25 cellular contexts compared by ENCODE assay signal in the genomic region with DNA sequence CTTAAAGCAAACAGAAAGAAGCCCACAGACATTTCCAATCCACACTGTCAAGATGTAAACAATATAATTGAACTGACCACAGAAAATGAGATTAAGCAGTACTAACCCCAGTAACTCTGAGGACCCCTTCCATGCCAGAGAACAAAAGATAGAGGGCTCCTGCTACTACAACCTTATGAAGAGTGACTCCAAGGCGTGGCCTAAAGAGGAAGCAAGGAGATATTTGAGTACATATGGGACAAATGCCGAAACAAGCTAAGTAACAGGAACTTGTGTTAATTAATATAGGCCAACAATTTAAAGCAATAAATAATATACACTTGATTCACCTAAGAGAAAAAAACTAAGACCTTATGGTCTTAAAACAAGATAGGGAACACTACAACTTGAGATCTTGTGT. TPM values are rescaled to one million over a fixed set of nuclear protein-coding genes. Genes with fewer than 3 reads are reported as not detected.
DNase-seq lines count a peak whose midpoint lies in the region; ATAC-seq and TF ChIP-seq lines count a peak whose summit lies in the region.
"Had no signal": no experiment of that assay in that cellular context is flagged by ENCODE, and none has a peak within 500 bp of the region (broad histone marks: within the 10 kb centered on the region; RNA-seq: fewer than 3 reads in every experiment).

No MANE protein-coding gene starts in this region.

- intact Hi-C loops in cardiac septum (cut with DNase I) = no loop called here

- H3K36me3 Mint-ChIP-seq in activated naive CD4-positive, alpha-beta T cell treated with anti-CD3 and anti-CD28 coated beads, Interleukin-2, amount 50 U/mL, for 24 hours = peaks cover 18% of the 10 kb centered on the region
- H3K36me3 Mint-ChIP-seq in activated naive CD4-positive, alpha-beta T cell treated with anti-CD3 and anti-CD28 coated beads, Interleukin-2, amount 50 U/mL, for 72 hours = peaks cover 0 to 4% of the 10 kb centered on the region in 2 donors

- no peak for TF ChIP-seq CTCF in smooth muscle cell (IDR thresholded peaks at IDR 0.05; ENCODE audit: borderline replicate concordance, insufficient read depth, poor library complexity, severe bottlenecking)
- no peak for TF ChIP-seq CTCF in MM.1S (IDR thresholded peaks at IDR 0.05; ENCODE audit: low read length)

- H3K9me2 ChIP-seq in Karpas-422 (replicated peaks; ENCODE audit: insufficient read depth, low read length) (no peaks in the 10 kb centered on the region), MM.1S (replicated peaks; ENCODE audit: insufficient read depth, low read length) (no peaks in the 10 kb centered on the region)

- H3K27me3 Mint-ChIP-seq in activated naive CD4-positive, alpha-beta T cell treated with anti-CD3 and anti-CD28 coated beads, Interleukin-2, amount 50 U/mL, for 24 hours = no peaks in the 10 kb centered on the region

- no peaks in the 10 kb centered on the region for H3K27me3 ChIP-seq in Karpas-422 (ENCODE audit: low read length)
- H3K27me3 ChIP-seq in smooth muscle cell (ENCODE audit: low read depth) = no peaks in the 10 kb centered on the region
- H3K27me3 ChIP-seq in MM.1S (replicated peaks; ENCODE audit: insufficient read depth, low read length) = no peaks in the 10 kb centered on the region
- H3K27me3 ChIP-seq: BLaER1 treated with 17β-estradiol and CSF1 and Interleukin-3, amounts not matched to agents 10 nM and 100 nM; MG63; Peyer's patch had no signal

- peaks cover 22% of the 10 kb centered on the region for H3K79me2 ChIP-seq in Karpas-422 (ENCODE audit: low read length)
- H3K79me2 ChIP-seq in smooth muscle cell (ENCODE audit: low read depth) = no peaks in the 10 kb centered on the region
- H3K79me2 ChIP-seq in MM.1S (ENCODE audit: low read length) = no peaks in the 10 kb centered on the region; the same call in 1 of the 2 replicates

- no peaks in the 10 kb centered on the region for H4K20me1 ChIP-seq in Karpas-422 (ENCODE audit: insufficient read depth, low read depth, low read length)
- peaks cover 20% of the 10 kb centered on the region for H4K20me1 ChIP-seq in smooth muscle cell (ENCODE audit: low read depth)
- H4K20me1 ChIP-seq in MM.1S (ENCODE audit: insufficient read depth, low read length) = no peaks in the 10 kb centered on the region

- peaks cover 6% of the 10 kb centered on the region for H3K4me1 Mint-ChIP-seq in activated naive CD4-positive, alpha-beta T cell treated with anti-CD3 and anti-CD28 coated beads, Interleukin-2, amount 50 U/mL, for 24 hours

- no peak overlapping the region for H3K9ac ChIP-seq in Karpas-422 (ENCODE audit: low read length)
- H3K9ac ChIP-seq in smooth muscle cell (ENCODE audit: low read depth) = no peak overlapping the region
- H3K9ac ChIP-seq in MM.1S (ENCODE audit: low read length) = no peak overlapping the region
- H3K9ac ChIP-seq: BLaER1 treated with 17β-estradiol and CSF1 and Interleukin-3, amounts not matched to agents 10 nM and 100 nM had no signal

- H3K27ac ChIP-seq in Karpas-422 (ENCODE audit: low read length) (peak overlapping the region; percentile 38), smooth muscle cell (ENCODE audit: low read depth) (peak overlapping the region; percentile 8), MM.1S (ENCODE audit: low read length) (no peak overlapping the region)
- H3K27ac ChIP-seq: A549; BLaER1 treated with 17β-estradiol and CSF1 and Interleukin-3, amounts not matched to agents 10 nM and 100 nM; Peyer's patch had no signal

- H3K27ac Mint-ChIP-seq in activated naive CD4-positive, alpha-beta T cell treated with anti-CD3 and anti-CD28 coated beads, Interleukin-2, amount 50 U/mL, for 24 hours = peak overlapping the region; percentile 21
- no peak overlapping the region for H3K27ac Mint-ChIP-seq in activated naive CD4-positive, alpha-beta T cell treated with anti-CD3 and anti-CD28 coated beads, Interleukin-2, amount 50 U/mL, for 72 hours
- H3K27ac Mint-ChIP-seq: CD8-positive, alpha-beta T cell; HFFc6 had no signal

- H3K9me3 Mint-ChIP-seq in activated naive CD4-positive, alpha-beta T cell treated with anti-CD3 and anti-CD28 coated beads, Interleukin-2, amount 50 U/mL, for 24 hours = no peaks in the 10 kb centered on the region
- H3K9me3 Mint-ChIP-seq in activated naive CD4-positive, alpha-beta T cell treated with anti-CD3 and anti-CD28 coated beads, Interleukin-2, amount 50 U/mL, for 72 hours = no peaks in the 10 kb centered on the region
- H3K9me3 Mint-ChIP-seq: CD8-positive, alpha-beta T cell; HFFc6 had no signal

- no peak overlapping the region for H3K4me3 Mint-ChIP-seq in activated naive CD4-positive, alpha-beta T cell treated with anti-CD3 and anti-CD28 coated beads, Interleukin-2, amount 50 U/mL, for 24 hours
- H3K4me3 Mint-ChIP-seq: CD8-positive, alpha-beta T cell; HFFc6 had no signal

- peaks cover 29% of the 10 kb centered on the region; the same call in 1 of the 2 replicates for H3K36me3 ChIP-seq in Karpas-422 (ENCODE audit: insufficient read depth, low read length)
- H3K36me3 ChIP-seq in smooth muscle cell (ENCODE audit: low read depth) = peaks cover 35% of the 10 kb centered on the region
- no peaks in the 10 kb centered on the region; the same call in 1 of the 2 replicates for H3K36me3 ChIP-seq in MM.1S (replicated peaks; ENCODE audit: insufficient read depth, low read length)

- H3K9me3 ChIP-seq in Karpas-422 (ENCODE audit: low read length) (no peaks in the 10 kb centered on the region), smooth muscle cell (replicated peaks; ENCODE audit: low read depth) (no peaks in the 10 kb centered on the region), MM.1S (replicated peaks; ENCODE audit: insufficient read depth, low read length) (no peaks in the 10 kb centered on the region)
- H3K9me3 ChIP-seq: A549; BLaER1 treated with 17β-estradiol and CSF1 and Interleukin-3, amounts not matched to agents 10 nM and 100 nM; Caco-2; HAP-1; MG63; Peyer's patch had no signal

- H3F3A ChIP-seq in smooth muscle cell (ENCODE audit: low read depth) (no peaks in the 10 kb centered on the region), MM.1S (ENCODE audit: insufficient read depth, low read length) (no peaks in the 10 kb centered on the region)

- peak overlapping the region; percentile 7 for H3K4me2 ChIP-seq in Karpas-422 (ENCODE audit: low read depth, low read length, poor library complexity, severe bottlenecking)
- no peak overlapping the region for H3K4me2 ChIP-seq in smooth muscle cell
- H3K4me2 ChIP-seq in MM.1S (ENCODE audit: low read depth, low read length) = no peak overlapping the region
- H3K4me2 ChIP-seq: A549; BLaER1 treated with 17β-estradiol and CSF1 and Interleukin-3, amounts not matched to agents 10 nM and 100 nM had no signal

- H3K4me1 ChIP-seq in Karpas-422 (ENCODE audit: low read length) = peaks cover 31% of the 10 kb centered on the region
- no peaks in the 10 kb centered on the region for H3K4me1 ChIP-seq in smooth muscle cell (ENCODE audit: low read depth)
- no peaks in the 10 kb centered on the region for H3K4me1 ChIP-seq in MM.1S (ENCODE audit: low read length)
- H3K4me1 ChIP-seq: A549; BLaER1 treated with 17β-estradiol and CSF1 and Interleukin-3, amounts not matched to agents 10 nM and 100 nM; Caco-2; HAP-1; Peyer's patch had no signal

- H2AFZ ChIP-seq in Karpas-422 (ENCODE audit: low read length) (no peak overlapping the region), smooth muscle cell (ENCODE audit: low read depth) (no peak overlapping the region), MM.1S (ENCODE audit: low read length) (no peak overlapping the region)

- ATAC-seq in activated naive CD4-positive, alpha-beta T cell treated with anti-CD3 and anti-CD28 coated beads, Interleukin-2, amount 50 U/mL, for 72 hours = no peak
- ATAC-seq: A549; CD8-positive, alpha-beta T cell; K562 had no signal

- no peak overlapping the region for H3K4me3 ChIP-seq in Karpas-422 (ENCODE audit: low read length)
- H3K4me3 ChIP-seq in smooth muscle cell = no peak overlapping the region
- H3K4me3 ChIP-seq in MM.1S (ENCODE audit: low read length) = no peak overlapping the region
- H3K4me3 ChIP-seq: A549; BLaER1 treated with 17β-estradiol and CSF1 and Interleukin-3, amounts not matched to agents 10 nM and 100 nM; HAP-1; K562; MG63; Peyer's patch had no signal

- WGBS in smooth muscle cell (ENCODE audit: low lambda C conversion rate) = 96% methylated on average over 2 of the region's 2 CpGs

- no peak for DNase-seq in activated naive CD4-positive, alpha-beta T cell treated with anti-CD3 and anti-CD28 coated beads, Interleukin-2, amount 50 U/mL, for 72 hours (ENCODE audit: low spot score in 2 of 2)
- no peak for DNase-seq in Karpas-422
- DNase-seq in dedifferentiated amniotic fluid mesenchymal stem cell (ENCODE audit: extremely low spot score) = peak; percentile 0
- DNase-seq in smooth muscle cell (lab: John Stamatoyannopoulos, UW; ENCODE audit: unreplicated experiment) = no peak
- DNase-seq in putamen (ENCODE audit: low spot score) = no peak
- DNase-seq in MM.1S = no peak
- no peak for DNase-seq in cardiac septum (ENCODE audit: low spot score)
- DNase-seq: AML-193; Caco-2; CD8-positive, alpha-beta T cell; HFFc6; MG63; NCI-H1105; NCI-H146; NCI-H2029 treated with DMSO at 0.1 percent for 48 hours; NCI-H2227 treated with DMSO at 0.1 percent for 48 hours; NCI-H69; OCI-M1; Peyer's patch; SHP77 treated with DMSO at 0.1 percent for 48 hours had no signal

RNA-seq across cellular contexts. Expression of gene VPS39, which starts 25.0 kb away (rescaled TPM):
- 10 to 100 TPM; 55.2 to 90.7 TPM for total RNA-seq in activated naive CD4-positive, alpha-beta T cell treated with anti-CD3 and anti-CD28 coated beads, Interleukin-2, amount 50 U/mL, for 72 hours
- total RNA-seq in Karpas-422 (2014; rRNA removed; shearing (Covaris generic); ENCODE audit: low replicate concordance) = 65.3 and 99.4 TPM in 2 replicates
- 41.2 and 78.4 TPM in 2 replicates for total RNA-seq in smooth muscle cell
- 35.0 and 36.4 TPM in 2 replicates for polyA plus RNA-seq in smooth muscle cell
- total RNA-seq in cardiac septum = 49.3 TPM

RNA-seq across cellular contexts. Expression of gene GANC, which starts 39.9 kb away (rescaled TPM):
- 10 to 100 TPM; 25.0 to 32.4 TPM for total RNA-seq in activated naive CD4-positive, alpha-beta T cell treated with anti-CD3 and anti-CD28 coated beads, Interleukin-2, amount 50 U/mL, for 72 hours
- total RNA-seq in Karpas-422 (2014; rRNA removed; shearing (Covaris generic); ENCODE audit: low replicate concordance) = 21.2 and 31.1 TPM in 2 replicates
- 12.6 and 18.9 TPM in 2 replicates for total RNA-seq in smooth muscle cell
- polyA plus RNA-seq in smooth muscle cell = 9.8 and 13.1 TPM in 2 replicates
- total RNA-seq in cardiac septum = 20.3 TPM

RNA-seq across cellular contexts. Expression of gene TMEM87A, which starts 40.1 kb away (rescaled TPM):
- 10 to 100 TPM; 35.9 to 45.2 TPM for total RNA-seq in activated naive CD4-positive, alpha-beta T cell treated with anti-CD3 and anti-CD28 coated beads, Interleukin-2, amount 50 U/mL, for 72 hours
- total RNA-seq in Karpas-422 (2014; rRNA removed; shearing (Covaris generic); ENCODE audit: low replicate concordance) = 19.9 and 27.2 TPM in 2 replicates
- total RNA-seq in smooth muscle cell = 82.3 and 118 TPM in 2 replicates
- polyA plus RNA-seq in smooth muscle cell = 51.6 and 59.9 TPM in 2 replicates
- total RNA-seq in cardiac septum = 21.0 TPM
